25 cellular contexts compared by ENCODE assay signal in genomic region chr1:161031874-161032273, GRCh38. TPM values are rescaled to one million over a fixed set of nuclear protein-coding genes. Genes with fewer than 3 reads are reported as not detected.
"Had no signal": no experiment of that assay in that cellular context is flagged by ENCODE, and none has a peak within 500 bp of the region (broad histone marks: within the 10 kb centered on the region; RNA-seq: fewer than 3 reads in every experiment).

No MANE protein-coding gene starts in this region.

- H3K27me3 Mint-ChIP-seq: activated CD4-positive, alpha-beta memory T cell treated with anti-CD3 and anti-CD28 coated beads for 36 hours; activated T-cell treated with anti-CD3 and anti-CD28 coated beads, Interleukin-2, amount 50 U/mL, for 24 hours; central memory CD8-positive, alpha-beta T cell; progenitor cell of endocrine pancreas; stimulated activated naive CD8-positive, alpha-beta T cell treated with anti-CD3 and anti-CD28 coated beads, Interleukin-15, Interleukin-2, amounts not matched to agents 100 ng/mL and 50 ng/mL, for 24 hours had no signal

- H3K4me1 Mint-ChIP-seq: brain had no signal

- H3K27ac ChIP-seq: colonic mucosa, transverse colon, WERI-Rb-1 had no signal

- H3K4me3 ChIP-seq: colonic mucosa, suprapubic skin, transverse colon had no signal

- DNase-seq: activated CD4-positive, alpha-beta memory T cell treated with anti-CD3 and anti-CD28 coated beads for 36 hours; activated effector memory CD4-positive, alpha-beta T cell treated with Interleukin-2 at 50 U/mL for 16 hours; activated T-cell treated with anti-CD3 and anti-CD28 coated beads, Interleukin-2, amount 50 U/mL, for 24 hours; anterior cingulate cortex; colonic mucosa; foreskin melanocyte; midbrain; stimulated activated CD4-positive, alpha-beta T cell treated with anti-CD3 and anti-CD28 coated beads, Interleukin-12 subunit alpha, Interleukin-12 subunit beta, amount 100 ng/mL, for 4 hours; stimulated activated CD4-positive, alpha-beta T cell treated with anti-CD3 and anti-CD28 coated beads, Interleukin-1b, Interleukin-23, amount 100 ng/mL, for 48 hours; stimulated activated CD8-positive, alpha-beta memory T cell treated with anti-CD3 and anti-CD28 coated beads, Interleukin-4, amount 100 ng/mL, for 48 hours; SW 1271; T-helper 2 cell; transverse colon; WERI-Rb-1 had no signal

- H3K27ac Mint-ChIP-seq: brain, progenitor cell of endocrine pancreas had no signal

- H3K36me3 ChIP-seq: colonic mucosa, suprapubic skin, transverse colon, WERI-Rb-1 had no signal

- H3K9me3 Mint-ChIP-seq: activated naive CD4-positive, alpha-beta T cell treated with anti-CD3 and anti-CD28 coated beads, Interleukin-2, amount 50 U/mL, for 72 hours; central memory CD8-positive, alpha-beta T cell had no signal

- H3K4me3 Mint-ChIP-seq: activated CD4-positive, alpha-beta memory T cell treated with anti-CD3 and anti-CD28 coated beads for 36 hours; activated T-cell treated with anti-CD3 and anti-CD28 coated beads, Interleukin-2, amount 50 U/mL, for 24 hours; brain; central memory CD8-positive, alpha-beta T cell had no signal

- FAIRE-seq: keratinocyte had no signal

- H3K4me1 ChIP-seq: colonic mucosa had no signal

- H3K9me3 ChIP-seq: colonic mucosa, suprapubic skin, transverse colon had no signal

- H3K27me3 ChIP-seq: colonic mucosa, suprapubic skin, transverse colon had no signal

RNA-seq across cellular contexts. Expression of gene ARHGAP30, which starts 37.8 kb away (rescaled TPM):
- total RNA-seq: fibroblast of lung, lung microvascular endothelial cell, progenitor cell of endocrine pancreas had no signal
- polyA plus RNA-seq: fibroblast of lung, neural cell had no signal

RNA-seq across cellular contexts. Expression of gene NECTIN4, which starts 57.5 kb away (rescaled TPM):
- total RNA-seq: left lobe of liver, lung microvascular endothelial cell had no signal
- polyA plus RNA-seq: neural cell had no signal
